In the genomic region with DNA sequence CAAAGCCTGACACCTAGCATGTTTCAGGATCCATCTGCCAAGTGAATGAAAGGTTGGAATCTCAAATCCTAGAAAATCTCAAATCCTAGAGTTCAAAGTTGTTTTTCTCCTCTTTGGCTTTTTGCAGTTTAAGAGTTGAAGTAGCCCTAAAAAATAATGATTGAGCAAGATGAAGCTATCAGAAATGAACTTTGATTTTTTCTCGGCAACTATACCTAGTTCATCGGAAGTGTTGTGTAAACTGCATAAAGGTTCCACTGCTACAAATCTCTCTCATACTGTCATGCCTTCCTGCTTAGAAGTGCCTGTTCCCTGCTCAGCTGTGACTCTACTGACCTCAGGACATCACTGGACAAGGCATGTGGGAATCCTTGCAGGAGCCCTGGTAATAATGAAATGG, we compare ENCODE assay signal across 2 cellular contexts.
TF ChIP-seq lines count a peak whose summit lies in the region.

No MANE protein-coding gene starts in this region.

TF ChIP-seq in A549, 52 proteins besides CTCF, POLR2A, EP300 and RAD21 (continued from another document):
- TF ChIP-seq, protein P1, sequence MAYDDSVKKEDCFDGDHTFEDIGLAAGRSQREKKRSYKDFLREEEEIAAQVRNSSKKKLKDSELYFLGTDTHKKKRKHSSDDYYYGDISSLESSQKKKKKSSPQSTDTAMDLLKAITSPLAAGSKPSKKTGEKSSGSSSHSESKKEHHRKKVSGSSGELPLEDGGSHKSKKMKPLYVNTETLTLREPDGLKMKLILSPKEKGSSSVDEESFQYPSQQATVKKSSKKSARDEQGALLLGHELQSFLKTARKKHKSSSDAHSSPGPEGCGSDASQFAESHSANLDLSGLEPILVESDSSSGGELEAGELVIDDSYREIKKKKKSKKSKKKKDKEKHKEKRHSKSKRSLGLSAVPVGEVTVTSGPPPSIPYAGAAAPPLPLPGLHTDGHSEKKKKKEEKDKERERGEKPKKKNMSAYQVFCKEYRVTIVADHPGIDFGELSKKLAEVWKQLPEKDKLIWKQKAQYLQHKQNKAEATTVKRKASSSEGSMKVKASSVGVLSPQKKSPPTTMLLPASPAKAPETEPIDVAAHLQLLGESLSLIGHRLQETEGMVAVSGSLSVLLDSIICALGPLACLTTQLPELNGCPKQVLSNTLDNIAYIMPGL (CRISPR knock-in tag; IDR thresholded peaks at IDR 0.05; ENCODE audit: borderline replicate concordance), result no peak
- no peak for TF ChIP-seq RCOR1 (IDR thresholded peaks at IDR 0.05; ENCODE audit: low read depth, low read length)
- no peak for TF ChIP-seq NR3C1 (IDR thresholded peaks at IDR 0.05)
- TF ChIP-seq RFX5 (IDR thresholded peaks at IDR 0.05), result no peak
- no peak for TF ChIP-seq KDM1A (IDR thresholded peaks at IDR 0.05; ENCODE audit: low read depth)
- no peak for TF ChIP-seq HEYL (CRISPR knock-in tag; IDR thresholded peaks at IDR 0.05)
- no peak for TF ChIP-seq TP53 (CRISPR knock-in tag; IDR thresholded peaks at IDR 0.05)
- no peak for TF ChIP-seq FOSB (CRISPR knock-in tag; IDR thresholded peaks at IDR 0.05)
- TF ChIP-seq JUNB (IDR thresholded peaks at IDR 0.05), result no peak
- TF ChIP-seq SMC3 (IDR thresholded peaks at IDR 0.05), result no peak
- TF ChIP-seq SREBF2 (IDR thresholded peaks at IDR 0.05), result no peak
- TF ChIP-seq HOXB5 (CRISPR knock-in tag; IDR thresholded peaks at IDR 0.05), result no peak
- TF ChIP-seq CEBPB (IDR thresholded peaks at IDR 0.05), result no peak
- no peak for TF ChIP-seq NFE2L2 (conservative IDR thresholded peaks at IDR 0.05; ENCODE audit: low read length)
- TF ChIP-seq MAZ (IDR thresholded peaks at IDR 0.05; ENCODE audit: borderline replicate concordance, low read depth, low read length), result no peak
- no peak for TF ChIP-seq TFCP2L1 (CRISPR knock-in tag; IDR thresholded peaks at IDR 0.05)
- TF ChIP-seq ZSCAN20 (CRISPR knock-in tag; IDR thresholded peaks at IDR 0.05), result no peak
- TF ChIP-seq, protein P2, sequence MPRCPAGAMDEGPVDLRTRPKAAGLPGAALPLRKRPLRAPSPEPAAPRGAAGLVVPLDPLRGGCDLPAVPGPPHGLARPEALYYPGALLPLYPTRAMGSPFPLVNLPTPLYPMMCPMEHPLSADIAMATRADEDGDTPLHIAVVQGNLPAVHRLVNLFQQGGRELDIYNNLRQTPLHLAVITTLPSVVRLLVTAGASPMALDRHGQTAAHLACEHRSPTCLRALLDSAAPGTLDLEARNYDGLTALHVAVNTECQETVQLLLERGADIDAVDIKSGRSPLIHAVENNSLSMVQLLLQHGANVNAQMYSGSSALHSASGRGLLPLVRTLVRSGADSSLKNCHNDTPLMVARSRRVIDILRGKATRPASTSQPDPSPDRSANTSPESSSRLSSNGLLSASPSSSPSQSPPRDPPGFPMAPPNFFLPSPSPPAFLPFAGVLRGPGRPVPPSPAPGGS (IDR thresholded peaks at IDR 0.05), result no peak
- TF ChIP-seq RARB (CRISPR knock-in tag; IDR thresholded peaks at IDR 0.05), result no peak

TF ChIP-seq in H1, 55 proteins besides CTCF, POLR2A, EP300 and RAD21 (continued from another document):
- TF ChIP-seq CHD1 (IDR thresholded peaks at IDR 0.05; ENCODE audit: low read depth, low read length) (no peak), SRF (IDR thresholded peaks at IDR 0.05; ENCODE audit: low read depth, low read length) (no peak), NRF1 (IDR thresholded peaks at IDR 0.05; ENCODE audit: low read depth, low read length) (no peak), RBBP5 (IDR thresholded peaks at IDR 0.05; ENCODE audit: borderline replicate concordance, low read depth, low read length) (no peak), BCL11A (IDR thresholded peaks at IDR 0.05; ENCODE audit: low read depth in 2 of 2, low read length in 2 of 2) (no peak), EZH2 (IDR thresholded peaks at IDR 0.05; ENCODE audit: low read depth, low read length, severe bottlenecking) (no peak), CBX5 (IDR thresholded peaks at IDR 0.05; ENCODE audit: low read depth, low read length) (no peak), TEAD4 (IDR thresholded peaks at IDR 0.05; ENCODE audit: low read depth, low read length) (no peak), SIN3A (conservative IDR thresholded peaks at IDR 0.05 in 1 of 2, IDR thresholded peaks at IDR 0.05 in 1 of 2; ENCODE audit: low read depth in 1 of 2, low read length in 2 of 2) (no peak), CHD2 (IDR thresholded peaks at IDR 0.05; ENCODE audit: low read length) (no peak), GTF2F1 (IDR thresholded peaks at IDR 0.05; ENCODE audit: borderline replicate concordance, low read depth, low read length) (no peak), SAP30 (IDR thresholded peaks at IDR 0.05; ENCODE audit: insufficient read depth, insufficient replicate concordance, low read length) (no peak), HDAC6 (IDR thresholded peaks at IDR 0.05; ENCODE audit: low read depth, low read length) (no peak), POU5F1 (IDR thresholded peaks at IDR 0.05; ENCODE audit: low read depth, low read length) (no peak), KDM4A (IDR thresholded peaks at IDR 0.05; ENCODE audit: low read depth, low read length, severe bottlenecking) (no peak), JUND (IDR thresholded peaks at IDR 0.05; ENCODE audit: low read length) (no peak)
- TF ChIP-seq, protein P3, sequence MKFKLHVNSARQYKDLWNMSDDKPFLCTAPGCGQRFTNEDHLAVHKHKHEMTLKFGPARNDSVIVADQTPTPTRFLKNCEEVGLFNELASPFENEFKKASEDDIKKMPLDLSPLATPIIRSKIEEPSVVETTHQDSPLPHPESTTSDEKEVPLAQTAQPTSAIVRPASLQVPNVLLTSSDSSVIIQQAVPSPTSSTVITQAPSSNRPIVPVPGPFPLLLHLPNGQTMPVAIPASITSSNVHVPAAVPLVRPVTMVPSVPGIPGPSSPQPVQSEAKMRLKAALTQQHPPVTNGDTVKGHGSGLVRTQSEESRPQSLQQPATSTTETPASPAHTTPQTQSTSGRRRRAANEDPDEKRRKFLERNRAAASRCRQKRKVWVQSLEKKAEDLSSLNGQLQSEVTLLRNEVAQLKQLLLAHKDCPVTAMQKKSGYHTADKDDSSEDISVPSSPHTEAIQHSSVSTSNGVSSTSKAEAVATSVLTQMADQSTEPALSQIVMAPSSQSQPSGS (IDR thresholded peaks at IDR 0.05; ENCODE audit: low read length), result no peak
- TF ChIP-seq, protein P4, sequence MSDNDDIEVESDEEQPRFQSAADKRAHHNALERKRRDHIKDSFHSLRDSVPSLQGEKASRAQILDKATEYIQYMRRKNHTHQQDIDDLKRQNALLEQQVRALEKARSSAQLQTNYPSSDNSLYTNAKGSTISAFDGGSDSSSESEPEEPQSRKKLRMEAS (IDR thresholded peaks at IDR 0.05), result no peak
